Comparison of ENCODE assay signal across 1 cellular context in the genomic region with DNA sequence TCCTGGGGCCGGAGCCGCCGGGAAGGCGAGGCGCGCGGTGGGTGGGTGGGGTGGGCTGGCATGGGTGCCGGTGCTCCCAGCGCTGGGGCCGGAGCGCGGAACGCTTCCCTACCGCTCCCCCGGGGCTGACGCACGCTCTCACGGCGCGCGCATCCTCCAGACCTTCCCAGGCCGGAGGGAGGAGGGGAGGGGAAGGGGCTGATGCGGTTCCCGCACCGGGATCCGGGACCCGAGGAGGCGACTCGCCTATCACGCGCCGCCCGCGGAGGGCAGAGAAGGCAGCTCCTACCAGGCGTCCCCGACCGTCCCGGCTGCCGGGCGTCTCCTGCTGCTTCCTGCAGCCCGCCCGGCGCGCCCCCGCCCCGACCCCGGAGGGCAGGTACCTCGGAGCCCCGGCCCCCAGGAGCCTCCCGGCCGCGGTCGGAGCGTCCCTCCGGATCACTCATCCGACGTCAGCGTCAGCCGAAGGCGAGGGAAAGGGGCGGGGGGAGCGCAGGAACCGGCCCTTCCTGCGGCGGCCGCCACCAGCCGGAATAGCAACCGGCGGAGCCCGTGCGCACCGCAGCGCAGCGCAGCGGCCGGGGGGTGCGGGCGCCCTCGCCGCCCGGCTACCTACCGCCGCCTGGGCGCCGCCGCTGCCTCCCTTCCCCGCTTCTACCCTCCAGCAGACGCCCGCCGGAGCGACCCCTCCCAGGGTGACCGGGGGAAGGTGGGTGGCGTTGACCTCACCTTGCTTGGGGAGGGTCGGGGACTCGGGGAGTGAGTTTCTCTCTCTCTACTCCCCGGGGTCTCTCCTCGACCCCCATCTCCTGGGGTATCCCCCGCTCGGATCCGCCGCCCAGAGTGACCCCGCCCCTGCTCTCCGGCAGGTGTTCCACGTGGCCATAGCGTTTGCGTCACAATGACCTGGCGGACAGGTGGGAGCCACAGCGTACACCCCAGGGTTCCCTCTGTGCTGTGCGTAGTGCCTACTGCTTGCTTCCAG.
TF ChIP-seq lines count a peak whose summit lies in the region.

TSS of gene ICA1 (minus strand) at position 457 of the 985 bp plus-strand sequence. CDS start 26,241 bp downstream, outside the sequence.

TF ChIP-seq in Ishikawa, 13 proteins besides CTCF, POLR2A, EP300 and RAD21 (continued from another document):
- TF ChIP-seq, protein P1, sequence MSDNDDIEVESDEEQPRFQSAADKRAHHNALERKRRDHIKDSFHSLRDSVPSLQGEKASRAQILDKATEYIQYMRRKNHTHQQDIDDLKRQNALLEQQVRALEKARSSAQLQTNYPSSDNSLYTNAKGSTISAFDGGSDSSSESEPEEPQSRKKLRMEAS (IDR thresholded peaks at IDR 0.05) = peak; percentile 92
- no peak for TF ChIP-seq NFIC (IDR thresholded peaks at IDR 0.05)
- TF ChIP-seq FOXM1 (IDR thresholded peaks at IDR 0.05; ENCODE audit: borderline replicate concordance, low read depth) = no peak
- TF ChIP-seq TCF12 (IDR thresholded peaks at IDR 0.05; ENCODE audit: low read depth) = 0 out of 2 replicates have a peak, but pooled peaks have one; percentile 39
- TF ChIP-seq CEBPB (IDR thresholded peaks at IDR 0.05) = no peak
